8 cellular contexts compared by ENCODE assay signal in genomic region chr11:65013692-65014145, GRCh38. TPM values are rescaled to one million over a fixed set of nuclear protein-coding genes. Genes with fewer than 3 reads are reported as not detected.
DNase-seq lines count a peak whose midpoint lies in the region; ATAC-seq and TF ChIP-seq lines count a peak whose summit lies in the region.

No MANE protein-coding gene starts in this region.

- intact Hi-C loops in IMR-90 (cut with micrococcal nuclease) (loop anchor here (1.0 to 2.0 kb wide), 3 partner anchors 103 to 227 kb away; partner anchors contain the start of gene ZNHIT2), head of caudate nucleus (cut with DNase I) (loop anchor here (2.0 kb wide), 1 partner anchor 103 kb away; the partner anchor contains the start of gene ZNHIT2), transverse colon (cut with DNase I; ENCODE audit: low total_unique reads) (loop anchor here (5.0 kb wide), 1 partner anchor 99 kb away; the partner anchor contains the start of gene TM7SF2)

- peak overlapping the region; percentile 57 for H3K4me3 ChIP-seq in IMR-90 (ENCODE audit: insufficient read depth, low read depth, low read length)
- H3K4me3 ChIP-seq in transverse colon = peak overlapping the region; percentile 54 to 74 (median 74)

- peak overlapping the region; percentile 81 for H2BK5ac ChIP-seq in IMR-90 (ENCODE audit: low read depth, low read length, poor library complexity, severe bottlenecking)

- peak overlapping the region; percentile 83 for H3K27ac ChIP-seq in IMR-90 (ENCODE audit: insufficient read depth, low read length)
- peak overlapping the region; percentile 98 for H3K27ac ChIP-seq in RWPE1
- H3K27ac ChIP-seq in transverse colon = peak overlapping the region; percentile 98 to 100 (median 100)

- H2BK15ac ChIP-seq in IMR-90 (ENCODE audit: low read depth, low read length) = no peak overlapping the region

- H3K27me3 ChIP-seq in IMR-90 (ENCODE audit: control insufficient read depth, insufficient read depth, low read length) (no peaks in the 10 kb centered on the region), transverse colon (no peaks in the 10 kb centered on the region)

- H3K9me1 ChIP-seq in IMR-90 (ENCODE audit: insufficient read depth, low read length) = peaks cover 15% of the 10 kb centered on the region

- H4K8ac ChIP-seq in IMR-90 (ENCODE audit: low read depth in 2 of 2, low read length in 2 of 2) = peak overlapping the region; percentile 90 to 97

- TF ChIP-seq POLR2A in IMR-90 (IDR thresholded peaks at IDR 0.05; ENCODE audit: low read depth, low read length) (peak; percentile 70), transverse colon (IDR thresholded peaks at IDR 0.05) (peak; percentile 75)

- TF ChIP-seq EP300 in transverse colon (IDR thresholded peaks at IDR 0.05; ENCODE audit: low read depth) = no peak

- H3K4me2 ChIP-seq in IMR-90 (ENCODE audit: low read depth, low read length) = peak overlapping the region; percentile 66

- peak overlapping the region; percentile 87 for H2BK120ac ChIP-seq in IMR-90 (ENCODE audit: low read depth, low read length)

- peaks cover 0 to 20% of the 10 kb centered on the region in 2 donors for H3K36me3 Mint-ChIP-seq in activated naive CD4-positive, alpha-beta T cell treated with anti-CD3 and anti-CD28 coated beads, Interleukin-2, amount 50 U/mL, for 72 hours
- H3K36me3 Mint-ChIP-seq in osteocyte (ENCODE audit: unreplicated experiment) = peaks cover 12% of the 10 kb centered on the region

- H3K56ac ChIP-seq in IMR-90 (ENCODE audit: extremely low read depth, insufficient read depth, low read length) = peak overlapping the region; percentile 82

- no TSS peak for BruUV-seq in IMR-90 (replicated peaks; lab: Mats Ljungman, UMichigan)

- H3K18ac ChIP-seq in IMR-90 (ENCODE audit: low read depth, low read length) = peak overlapping the region; percentile 46; the same call in 1 of the 2 replicates

- CTCF ChIA-PET in IMR-90 (lab: Yijun Ruan, JAX) = interaction anchor here (0.6 to 1.6 kb wide), 5 partner anchors 11 to 167 kb away, joined by 3 to 5 read pairs (median 3); no protein-coding TSS in a partner anchor
- CTCF ChIA-PET in RWPE1 (lab: Yijun Ruan, JAX) = interaction anchor here (0.5 to 2.6 kb wide), 33 partner anchors 9 to 591 kb away, joined by 3 to 14 read pairs (median 4); partner anchors contain the start of genes ATG2A, BATF2, CAPN1 and CDC42BPG

- no peak overlapping the region for H2AK5ac ChIP-seq in IMR-90 (ENCODE audit: low read depth, low read length)

- H2AK9ac ChIP-seq in IMR-90 (replicated peaks; ENCODE audit: low read depth, low read length, poor library complexity) = peak overlapping the region; percentile 98

- TF ChIP-seq RAD21 in IMR-90 (IDR thresholded peaks at IDR 0.05; ENCODE audit: low read length) = peak; percentile 69; the same call in 1 of the 2 replicates

- ATAC-seq in GM21576 (IDR thresholded peaks at IDR 0.05; ENCODE audit: unreplicated experiment) (peak; percentile 72), IMR-90 (ENCODE audit: low read depth) (peak; percentile 93)
- ATAC-seq in activated naive CD4-positive, alpha-beta T cell treated with anti-CD3 and anti-CD28 coated beads, Interleukin-2, amount 50 U/mL, for 72 hours = peak; percentile 86 to 89

- peak overlapping the region; percentile 86 for H3K4ac ChIP-seq in IMR-90 (ENCODE audit: low read depth, low read length)

- H4K91ac ChIP-seq in IMR-90 (ENCODE audit: insufficient read depth, low read depth, low read length) = peak overlapping the region; percentile 91

- peak overlapping the region; percentile 98 for H2AFZ ChIP-seq in IMR-90 (replicated peaks; ENCODE audit: low read length, poor library complexity)

- H3K27ac Mint-ChIP-seq in activated naive CD4-positive, alpha-beta T cell treated with anti-CD3 and anti-CD28 coated beads, Interleukin-2, amount 50 U/mL, for 72 hours = peak overlapping the region; percentile 95 to 97
- H3K27ac Mint-ChIP-seq in osteocyte (ENCODE audit: unreplicated experiment) = peak overlapping the region; percentile 97

- H2BK20ac ChIP-seq in IMR-90 (ENCODE audit: low read depth, low read length) = no peak overlapping the region

- peak overlapping the region; percentile 59 for H4K5ac ChIP-seq in IMR-90 (ENCODE audit: low read depth, low read length)

- H3K23ac ChIP-seq in IMR-90 (ENCODE audit: low read depth, low read length) = peak overlapping the region; percentile 77

- peak overlapping the region; percentile 74 for H3K9ac ChIP-seq in IMR-90 (ENCODE audit: low read depth, low read length)

- no peak for TF ChIP-seq CTCF in IMR-90 (conservative IDR thresholded peaks at IDR 0.05; ENCODE audit: low read depth, low read length)
- TF ChIP-seq CTCF in RWPE1 (conservative IDR thresholded peaks at IDR 0.05; ENCODE audit: low read depth) = no peak; the same call in 1 of the 2 replicates
- TF ChIP-seq CTCF in osteocyte (IDR thresholded peaks at IDR 0.05) = no peak
- TF ChIP-seq CTCF in transverse colon (IDR thresholded peaks at IDR 0.05) = peak in 2 of 5 experiments; percentile 45 to 94

- no peaks in the 10 kb centered on the region for H3K27me3 Mint-ChIP-seq in osteocyte (ENCODE audit: unreplicated experiment)

- H3K4me1 ChIP-seq in IMR-90 (ENCODE audit: control insufficient read depth, insufficient read depth, low read length) = peaks cover 5% of the 10 kb centered on the region
- H3K4me1 ChIP-seq in transverse colon = peaks cover 15 to 24% (median 17%) of the 10 kb centered on the region in 4 donors

- POLR2A ChIA-PET in IMR-90 (lab: Charles Lee; ENCODE audit: unreplicated experiment) (interaction anchor here (0.6 kb wide), 1 partner anchor 126 kb away, joined by 4 read pairs; no protein-coding TSS in a partner anchor), RWPE1 (lab: Yijun Ruan, JAX; ENCODE audit: low non-redundant PET) (interaction anchor here (0.8 to 1.0 kb wide), 3 partner anchors 98 to 170 kb away, joined by 3 read pairs; no protein-coding TSS in a partner anchor)

- H3K4me3 Mint-ChIP-seq in osteocyte (ENCODE audit: unreplicated experiment) = peak overlapping the region; percentile 88

- peaks cover 3% of the 10 kb centered on the region; the same call in 1 of the 2 replicates for H3K36me3 ChIP-seq in IMR-90 (ENCODE audit: control insufficient read depth, insufficient read depth, low read length)
- no peaks in the 10 kb centered on the region for H3K36me3 ChIP-seq in transverse colon

- in situ Hi-C loops in IMR-90 (cut with MboI; ENCODE audit: low sequenced_read_pairs) (no loop called here), transverse colon (cut with MboI; ENCODE audit: low pct_ligation_motif_present in 1 of 4, low pct_unique_long_range_greater_than_20kb in 1 of 4, low sequenced_read_pairs in 3 of 4) (no loop called here)

- peak; percentile 94 for DNase-seq in Daoy (ENCODE audit: low read depth)
- DNase-seq in IMR-90 = peak; percentile 87
- peak; percentile 86 for DNase-seq in RWPE1 (ENCODE audit: low spot score)
- DNase-seq in activated naive CD4-positive, alpha-beta T cell treated with anti-CD3 and anti-CD28 coated beads, Interleukin-2, amount 50 U/mL, for 72 hours (ENCODE audit: low spot score in 2 of 2) = peak in 1 of 2 donors; percentile 91
- peak; percentile 87 to 98 (median 95) for DNase-seq in head of caudate nucleus
- DNase-seq in osteocyte (ENCODE audit: extremely low spot score, unreplicated experiment) = peak; percentile 96
- peak; percentile 92 for DNase-seq in transverse colon

- dilution Hi-C loops in IMR-90 (cut with HindIII; ENCODE audit: low sequenced_read_pairs, unreplicated experiment) = no loop called here

- H3K4me1 Mint-ChIP-seq in osteocyte (ENCODE audit: unreplicated experiment) = peaks cover 11% of the 10 kb centered on the region

- peak overlapping the region; percentile 94 for H3K14ac ChIP-seq in IMR-90 (replicated peaks; ENCODE audit: low read depth, low read length)

- H4K20me1 ChIP-seq in IMR-90 (ENCODE audit: insufficient read depth, low read length) = no peaks in the 10 kb centered on the region

- H3K9me3 Mint-ChIP-seq in activated naive CD4-positive, alpha-beta T cell treated with anti-CD3 and anti-CD28 coated beads, Interleukin-2, amount 50 U/mL, for 72 hours = peaks cover 0 to 5% of the 10 kb centered on the region in 2 donors
- no peaks in the 10 kb centered on the region for H3K9me3 Mint-ChIP-seq in osteocyte (ENCODE audit: unreplicated experiment)

- peaks cover 15 to 41% of the 10 kb centered on the region in 2 experiments for H3K79me1 ChIP-seq in IMR-90 (ENCODE audit: low read depth in 1 of 2, low read length in 2 of 2)

- 0% methylated on average over 23 of the region's 37 CpGs; no CpG with 5 or more reads in 1 of the 2 experiments for WGBS in IMR-90 (ENCODE audit: extremely low coverage in 2 of 2, insufficient read length in 1 of 2), 2 experiments
- WGBS in transverse colon (ENCODE audit: low coverage in 1 of 2), 2 donors = 0% methylated on average over 35 of the region's 37 CpGs; no CpG with 5 or more reads in 1 of the 2 donors

- H3K9me3 ChIP-seq in IMR-90 (ENCODE audit: control insufficient read depth, insufficient read depth, low read length) (no peaks in the 10 kb centered on the region), transverse colon (no peaks in the 10 kb centered on the region)

RNA-seq across cellular contexts. Expression of gene ARL2, which starts 0.2 kb away (rescaled TPM):
- 83.4 and 194 TPM in 2 replicates for total RNA-seq in Daoy (2014; rRNA removed; shearing (Covaris generic))
- 46.4 and 48.9 TPM in 2 replicates for total RNA-seq in IMR-90 (2012; rRNA removed)
- polyA plus RNA-seq in IMR-90 (2012; rRNA removed) = 152 and 168 TPM in 2 replicates
- 75.2 and 195 TPM in 2 replicates for polyA plus RNA-seq in IMR-90 (2012; cell fraction: cytosol; rRNA removed)
- 54.5 and 73.7 TPM in 2 replicates for polyA plus RNA-seq in IMR-90 (2012; cell fraction: nucleus; rRNA removed; ENCODE audit: low replicate concordance)
- total RNA-seq in activated naive CD4-positive, alpha-beta T cell treated with anti-CD3 and anti-CD28 coated beads, Interleukin-2, amount 50 U/mL, for 72 hours = 10 to 100 TPM; 82.6 to 96.1 TPM
- total RNA-seq in osteocyte = 118 and 124 TPM in 2 replicates
- 100 to 1,000 TPM in 1 of 4 donors, 10 to 100 TPM in 3; 28.4 to 147 (median 85.8) TPM for total RNA-seq in transverse colon

RNA-seq across cellular contexts. Expression of gene SNX15, which starts 13.5 kb away (rescaled TPM):
- 15.8 and 17.9 TPM in 2 replicates for total RNA-seq in Daoy (2014; rRNA removed; shearing (Covaris generic))
- 8.1 and 9.0 TPM in 2 replicates for total RNA-seq in IMR-90 (2012; rRNA removed)
- polyA plus RNA-seq in IMR-90 (2012; rRNA removed) = 15.2 and 16.3 TPM in 2 replicates
- 12.7 and 13.7 TPM in 2 replicates for polyA plus RNA-seq in IMR-90 (2012; cell fraction: cytosol; rRNA removed)
- 11.7 and 14.6 TPM in 2 replicates for polyA plus RNA-seq in IMR-90 (2012; cell fraction: nucleus; rRNA removed; ENCODE audit: low replicate concordance)
- 10 to 100 TPM; 12.5 to 14.5 TPM for total RNA-seq in activated naive CD4-positive, alpha-beta T cell treated with anti-CD3 and anti-CD28 coated beads, Interleukin-2, amount 50 U/mL, for 72 hours
- total RNA-seq in osteocyte = 26.9 and 30.0 TPM in 2 replicates
- 10 to 100 TPM in 3 of 4 donors, 1 to 10 TPM in 1; 1.9 to 53.3 (median 35.9) TPM for total RNA-seq in transverse colon

RNA-seq across cellular contexts. Expression of gene BATF2, which starts 16.9 kb away (rescaled TPM):
- 0.51 TPM in 1 of 2 replicates, not detected in the other for total RNA-seq in Daoy (2014; rRNA removed; shearing (Covaris generic))
- 0.36 and 0.56 TPM in 2 replicates for total RNA-seq in IMR-90 (2012; rRNA removed)
- polyA plus RNA-seq in IMR-90 (2012; rRNA removed) = 1.2 and 1.6 TPM in 2 replicates
- 0.47 and 1.5 TPM in 2 replicates for polyA plus RNA-seq in IMR-90 (2012; cell fraction: cytosol; rRNA removed)
- polyA plus RNA-seq in IMR-90 (2012; cell fraction: nucleus; rRNA removed; ENCODE audit: low replicate concordance) = 1.1 and 1.2 TPM in 2 replicates
- not detected for total RNA-seq in activated naive CD4-positive, alpha-beta T cell treated with anti-CD3 and anti-CD28 coated beads, Interleukin-2, amount 50 U/mL, for 72 hours
- not detected in 2 replicates for total RNA-seq in osteocyte
- 10 to 100 TPM in 3 of 4 donors, 1 to 10 TPM in 1; 4.0 to 13.9 (median 11.2) TPM for total RNA-seq in transverse colon

RNA-seq across cellular contexts. Expression of gene SAC3D1, which starts 27.3 kb away (rescaled TPM):
- total RNA-seq in Daoy (2014; rRNA removed; shearing (Covaris generic)) = 10.8 and 17.0 TPM in 2 replicates
- total RNA-seq in IMR-90 (2012; rRNA removed) (2.8 and 2.9 TPM in 2 replicates), osteocyte (15.0 and 15.6 TPM in 2 replicates), transverse colon (100 to 1,000 TPM in 1 of 4 donors, 10 to 100 TPM in 2, 1 to 10 TPM in 1; 3.7 to 105 (median 12.9) TPM)
- polyA plus RNA-seq in IMR-90 (2012; rRNA removed) = 13.2 and 15.4 TPM in 2 replicates
- 15.5 and 29.2 TPM in 2 replicates for polyA plus RNA-seq in IMR-90 (2012; cell fraction: cytosol; rRNA removed)
- 6.5 and 20.0 TPM in 2 replicates for polyA plus RNA-seq in IMR-90 (2012; cell fraction: nucleus; rRNA removed; ENCODE audit: low replicate concordance)
- 10 to 100 TPM in 1 of 2 donors, 1 to 10 TPM in 1; 8.9 to 33.3 TPM for total RNA-seq in activated naive CD4-positive, alpha-beta T cell treated with anti-CD3 and anti-CD28 coated beads, Interleukin-2, amount 50 U/mL, for 72 hours

RNA-seq across cellular contexts. Expression of gene MAJIN, which starts 41.8 kb away (rescaled TPM):
- total RNA-seq in Daoy (2014; rRNA removed; shearing (Covaris generic)) = not detected in 2 replicates
- not detected in 2 replicates for total RNA-seq in IMR-90 (2012; rRNA removed)
- polyA plus RNA-seq in IMR-90 (2012; rRNA removed) = not detected in 2 replicates
- 0.04 TPM in 1 of 2 replicates, not detected in the other for polyA plus RNA-seq in IMR-90 (2012; cell fraction: cytosol; rRNA removed)
- polyA plus RNA-seq in IMR-90 (2012; cell fraction: nucleus; rRNA removed; ENCODE audit: low replicate concordance) = 0.06 TPM in 1 of 2 replicates, not detected in the other
- under 1 TPM in 1 of 2 donors, not detected in 1; 0.45 TPM for total RNA-seq in activated naive CD4-positive, alpha-beta T cell treated with anti-CD3 and anti-CD28 coated beads, Interleukin-2, amount 50 U/mL, for 72 hours
- not detected in 2 replicates for total RNA-seq in osteocyte
- not detected for total RNA-seq in transverse colon
